In genomic region chr12:47817272-47818006, GRCh38 we compare ENCODE assay signal across 8 cellular contexts. TPM values are rescaled to one million over a fixed set of nuclear protein-coding genes. Genes with fewer than 3 reads are reported as not detected.
DNase-seq lines count a peak whose midpoint lies in the region; ATAC-seq and TF ChIP-seq lines count a peak whose summit lies in the region.

No MANE protein-coding gene starts in this region.

- H3K4me1 Mint-ChIP-seq in Caco-2 (ENCODE audit: low read depth, unreplicated experiment) (peaks cover 33% of the 10 kb centered on the region), endothelial cell (ENCODE audit: unreplicated experiment) (peaks cover 73% of the 10 kb centered on the region), osteocyte (ENCODE audit: unreplicated experiment) (peaks cover 83% of the 10 kb centered on the region)

- H3K4me3 Mint-ChIP-seq in Caco-2 (ENCODE audit: unreplicated experiment): no peak overlapping the region
- peak overlapping the region; percentile 98 for H3K4me3 Mint-ChIP-seq in endothelial cell (ENCODE audit: unreplicated experiment)
- peak overlapping the region; percentile 79 for H3K4me3 Mint-ChIP-seq in osteocyte (ENCODE audit: unreplicated experiment)

- H3K4me1 ChIP-seq in Caco-2 (peaks cover 42% of the 10 kb centered on the region), OCI-LY7 (ENCODE audit: insufficient read depth, low read length, poor library complexity, severe bottlenecking) (peaks cover 77% of the 10 kb centered on the region)

- DNase-seq in Caco-2 (no peak), OCI-LY7 (ENCODE audit: low spot score) (peak; percentile 31), endothelial cell (ENCODE audit: low spot score) (no peak), osteocyte (ENCODE audit: extremely low spot score, unreplicated experiment) (no peak), NCI-H345 (lab: John Stamatoyannopoulos, UW) (no peak)

- intact Hi-C loops in Caco-2 (cut with micrococcal nuclease; ENCODE audit: unreplicated experiment): no loop called here
- intact Hi-C loops in OCI-LY7 (cut with micrococcal nuclease; ENCODE audit: unreplicated experiment): loop anchor here (1.0 kb wide), 1 partner anchor 20 kb away; no protein-coding TSS in a partner anchor

- CTCF ChIA-PET in Caco-2 (lab: Charles Lee) (interaction anchor here (0.6 to 7.8 kb wide), 5 partner anchors 15 to 1549 kb away, joined by 3 to 113 read pairs (median 4); partner anchors contain the start of gene SLC38A1), OCI-LY7 (lab: Charles Lee; ENCODE audit: unreplicated experiment) (interaction anchor here (0.7 to 5.5 kb wide), 14 partner anchors 9 to 109 kb away, joined by 3 to 85 read pairs (median 4); no protein-coding TSS in a partner anchor)

- H4K20me1 ChIP-seq in OCI-LY7 (ENCODE audit: insufficient read depth, low read length): 0 out of 2 replicates have a peak, but pooled peaks cover 3% of the 10 kb centered on the region

- H3K79me2 ChIP-seq in OCI-LY7 (ENCODE audit: insufficient read depth, low read depth, low read length): peaks cover 64% of the 10 kb centered on the region

- BruUV-seq in Caco-2 (replicated peaks; lab: Mats Ljungman, UMichigan) (no TSS peak), OCI-LY7 (replicated peaks; lab: Mats Ljungman, UMichigan) (TSS peak; percentile 54)

- H3K27ac ChIP-seq in OCI-LY7 (ENCODE audit: low read depth, low read length, poor library complexity, severe bottlenecking): peak overlapping the region; percentile 96

- H3K9me3 ChIP-seq in Caco-2 (no peaks in the 10 kb centered on the region), OCI-LY7 (ENCODE audit: low read length) (no peaks in the 10 kb centered on the region)

- no peaks in the 10 kb centered on the region for H3K9me2 ChIP-seq in OCI-LY7 (ENCODE audit: insufficient read depth, low read length)

- POLR2A ChIA-PET in Caco-2 (lab: Charles Lee): no interaction called here
- POLR2A ChIA-PET in OCI-LY7 (lab: Charles Lee): interaction anchor here (0.6 to 7.9 kb wide), 7 partner anchors 9 to 598 kb away, joined by 3 to 239 read pairs (median 5); no protein-coding TSS in a partner anchor

- no peaks in the 10 kb centered on the region for H3K27me3 ChIP-seq in Caco-2 (replicated peaks; ENCODE audit: control insufficient read depth, insufficient read depth, low read length)

- TF ChIP-seq CTCF in Caco-2 (IDR thresholded peaks at IDR 0.05; ENCODE audit: insufficient read depth in 1 of 2, low read depth in 1 of 2, low read length in 1 of 2, severe bottlenecking in 1 of 2, unreplicated experiment in 1 of 2) (no peak), OCI-LY7 (conservative IDR thresholded peaks at IDR 0.05; ENCODE audit: low read length) (peak; percentile 71), endothelial cell (IDR thresholded peaks at IDR 0.05; ENCODE audit: unreplicated experiment) (no peak), osteocyte (IDR thresholded peaks at IDR 0.05) (peak; percentile 45)

- H3K36me3 Mint-ChIP-seq in Caco-2 (ENCODE audit: insufficient read depth, unreplicated experiment) (peaks cover 12% of the 10 kb centered on the region), endothelial cell (ENCODE audit: low read depth, unreplicated experiment) (peaks cover 31% of the 10 kb centered on the region), osteocyte (ENCODE audit: unreplicated experiment) (peaks cover 2% of the 10 kb centered on the region)

- H3K4me3 ChIP-seq in Caco-2 (ENCODE audit: low read depth, low read length) (no peak overlapping the region), OCI-LY7 (ENCODE audit: low read depth, low read length, poor library complexity, severe bottlenecking) (peak overlapping the region; percentile 83)

- H3K27ac Mint-ChIP-seq in Caco-2 (ENCODE audit: unreplicated experiment) (peak overlapping the region; percentile 21), endothelial cell (ENCODE audit: unreplicated experiment) (peak overlapping the region; percentile 100), osteocyte (ENCODE audit: unreplicated experiment) (peak overlapping the region; percentile 92)

- H3K9me3 Mint-ChIP-seq in Caco-2 (ENCODE audit: unreplicated experiment) (no peaks in the 10 kb centered on the region), endothelial cell (ENCODE audit: unreplicated experiment) (no peaks in the 10 kb centered on the region), osteocyte (ENCODE audit: unreplicated experiment) (no peaks in the 10 kb centered on the region)

- H3K36me3 ChIP-seq in Caco-2 (ENCODE audit: control insufficient read depth, insufficient read depth, low read length) (no peaks in the 10 kb centered on the region), OCI-LY7 (ENCODE audit: insufficient read depth, low read length) (peaks cover 13% of the 10 kb centered on the region; the same call in 1 of the 2 replicates)

- ATAC-seq in HG02571 (IDR thresholded peaks at IDR 0.05; ENCODE audit: unreplicated experiment) (no peak), HG02981 (IDR thresholded peaks at IDR 0.05; ENCODE audit: unreplicated experiment) (no peak), HG02588 (IDR thresholded peaks at IDR 0.05; ENCODE audit: unreplicated experiment) (no peak)

- H3K27me3 Mint-ChIP-seq in Caco-2 (ENCODE audit: insufficient read depth, unreplicated experiment) (no peaks in the 10 kb centered on the region), endothelial cell (ENCODE audit: unreplicated experiment) (peaks cover 60% of the 10 kb centered on the region), osteocyte (ENCODE audit: unreplicated experiment) (no peaks in the 10 kb centered on the region)

- peak overlapping the region; percentile 98 for H3K4me2 ChIP-seq in OCI-LY7 (ENCODE audit: low read length)

- H2AFZ ChIP-seq in OCI-LY7 (ENCODE audit: low read length): no peak overlapping the region

RNA-seq across cellular contexts. Expression of gene HDAC7, which starts 2.3 kb away (rescaled TPM):
- total RNA-seq in Caco-2 (2022): 71.2 and 71.9 TPM in 2 replicates
- total RNA-seq in OCI-LY7 (2014; rRNA removed; shearing (Covaris generic)): 38.4 and 45.9 TPM in 2 replicates
- total RNA-seq in OCI-LY7 (2022): 130 and 131 TPM in 2 replicates
- 387 TPM for total RNA-seq in endothelial cell (ENCODE audit: unreplicated experiment)
- 114 and 120 TPM in 2 replicates for total RNA-seq in osteocyte

RNA-seq across cellular contexts. Expression of gene SLC48A1, which starts 44.4 kb away (rescaled TPM):
- 34.3 and 37.5 TPM in 2 replicates for total RNA-seq in Caco-2 (2022)
- total RNA-seq in OCI-LY7 (2014; rRNA removed; shearing (Covaris generic)): 3.8 and 9.6 TPM in 2 replicates
- 8.6 and 12.0 TPM in 2 replicates for total RNA-seq in OCI-LY7 (2022)
- total RNA-seq in endothelial cell (ENCODE audit: unreplicated experiment): 65.5 TPM
- total RNA-seq in osteocyte: 21.2 and 21.6 TPM in 2 replicates

RNA-seq across cellular contexts. Expression of gene RAPGEF3, which starts 58.8 kb away (rescaled TPM):
- total RNA-seq in Caco-2 (2022) (1.2 and 2.3 TPM in 2 replicates), OCI-LY7 (2022) (2.9 and 4.7 TPM in 2 replicates), endothelial cell (ENCODE audit: unreplicated experiment) (81.5 TPM), osteocyte (1.2 and 1.9 TPM in 2 replicates)
- total RNA-seq in OCI-LY7 (2014; rRNA removed; shearing (Covaris generic)): 0.69 and 0.80 TPM in 2 replicates

Comparison
In these comparisons a context has a peak if more than half of its experiments do, and no peak if none do; other contexts are left out.
1. H3K27ac Mint-ChIP-seq: peak in every context shown above with its lines; median percentile 100 in endothelial cell; 92 in osteocyte; 21 in Caco-2.
2. CTCF ChIP-seq: peak in OCI-LY7 (single experiment) and osteocyte (single experiment); none in Caco-2 (0 of 2) and endothelial cell (single experiment).
3. RNA of gene RAPGEF3, which starts 58.8 kb away (total RNA-seq): 81.5 TPM in endothelial cell (single experiment); 0.69 to 4.7 TPM in OCI-LY7, 1.2 to 2.3 TPM in Caco-2 and 1.2 to 1.9 TPM in osteocyte; every median in the first group is over 10 times any median in the second.